Comparison of ENCODE assay signal across 1 cellular context in genomic region chr14:105252552-105253328, GRCh38.
TF ChIP-seq lines count a peak whose summit lies in the region.

No MANE protein-coding gene starts in this region.

TF ChIP-seq in SK-N-SH, 30 proteins besides CTCF, POLR2A, EP300 and RAD21 (continued from another document):
- TF ChIP-seq REST (IDR thresholded peaks at IDR 0.05; ENCODE audit: low read depth, low read length) (no peak), RXRA (IDR thresholded peaks at IDR 0.05; ENCODE audit: borderline replicate concordance, low read depth) (no peak), POLR2AphosphoS5 (IDR thresholded peaks at IDR 0.05; ENCODE audit: low read depth, low read length) (no peak), TAF1 (IDR thresholded peaks at IDR 0.05; ENCODE audit: borderline replicate concordance, low read depth, low read length) (no peak), USF1 (IDR thresholded peaks at IDR 0.05; ENCODE audit: borderline replicate concordance, low read depth) (no peak), RFX5 (IDR thresholded peaks at IDR 0.05; ENCODE audit: low read length) (no peak), FOXJ3 (CRISPR knock-in tag; IDR thresholded peaks at IDR 0.05) (no peak)
